Comparison of ENCODE assay signal across 8 cellular contexts in the genomic region with DNA sequence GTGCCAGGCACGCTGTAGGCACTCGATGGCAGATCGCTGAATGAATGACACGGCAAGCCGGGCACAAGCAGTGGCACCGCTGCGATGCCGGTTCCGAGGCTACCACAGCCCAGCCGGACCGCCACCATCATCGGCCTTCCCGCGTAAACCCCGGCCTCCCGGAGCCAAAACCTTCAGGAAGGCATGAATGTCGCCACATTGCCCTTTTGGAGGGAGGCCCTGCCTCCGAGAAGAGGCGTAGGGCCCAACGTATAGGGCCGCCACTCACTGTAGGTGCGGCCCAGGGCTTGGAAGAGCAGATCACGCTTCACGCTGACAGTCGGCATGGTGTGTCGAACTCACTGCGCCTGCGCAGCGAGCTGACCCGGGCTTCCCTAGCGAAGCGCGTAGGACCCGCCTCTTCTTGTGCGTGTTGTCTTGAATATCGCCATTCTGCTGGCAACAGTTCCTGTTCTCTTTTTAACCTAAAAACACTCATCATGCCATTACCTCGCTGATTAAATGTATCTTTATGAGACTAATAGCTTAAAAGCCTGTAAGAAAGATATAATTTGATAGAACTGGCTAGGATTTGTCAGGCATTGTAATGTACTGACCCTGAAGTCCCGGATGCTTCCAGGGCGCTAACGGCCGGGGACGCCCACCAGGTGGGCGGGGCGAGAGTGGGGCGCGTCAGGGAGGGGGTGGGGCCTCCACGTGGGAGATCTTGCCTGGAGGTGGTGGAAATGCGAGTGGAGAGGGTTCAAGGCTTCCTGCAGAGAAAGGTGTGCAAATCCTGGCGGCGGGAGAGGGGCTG. TPM values are rescaled to one million over a fixed set of nuclear protein-coding genes. Genes with fewer than 3 reads are reported as not detected.
DNase-seq lines count a peak whose midpoint lies in the region; ATAC-seq lines count a peak whose summit lies in the region.

FARSB (minus strand) TSS at position 345 of the 796 bp plus-strand sequence; CDS start at position 326, 19 bp downstream.

- peak within 1 kb of the TSS; percentile 99 for H3K9ac ChIP-seq in mesenchymal stem cell (ENCODE audit: low read length)

- peak within 1 kb of the TSS; percentile 77 for H3K4me2 ChIP-seq in mesenchymal stem cell (ENCODE audit: low read length, poor library complexity, severe bottlenecking)

- no peak within 1 kb of the TSS for H3K23ac ChIP-seq in mesenchymal stem cell (ENCODE audit: low read length in 2 of 2)

- no peaks in the 10 kb centered on the region for H3K9me3 ChIP-seq in mesenchymal stem cell (ENCODE audit: control insufficient read depth, low read length)

- WGBS in mesenchymal stem cell: under 1% methylated on average over 45 of the region's 50 CpGs

- peak within 1 kb of the TSS; percentile 81 for H4K91ac ChIP-seq in mesenchymal stem cell (ENCODE audit: low read length)

- peak within 1 kb of the TSS; percentile 20 for H2BK5ac ChIP-seq in mesenchymal stem cell (ENCODE audit: low read depth, low read length, poor library complexity, severe bottlenecking)

- H4K8ac ChIP-seq in mesenchymal stem cell (ENCODE audit: low read length): peak within 1 kb of the TSS; percentile 84

- H2BK15ac ChIP-seq in mesenchymal stem cell (ENCODE audit: low read depth, poor library complexity, severe bottlenecking): no peak within 1 kb of the TSS

- peak; percentile 91 for ATAC-seq in GM21360 (IDR thresholded peaks at IDR 0.05; ENCODE audit: unreplicated experiment)
- ATAC-seq in effector memory CD8-positive, alpha-beta T cell (replicated peaks): peak; percentile 91

- H3K36me3 Mint-ChIP-seq in effector memory CD8-positive, alpha-beta T cell (ENCODE audit: insufficient read depth): peaks cover 17% of the 10 kb centered on the region

- DNase-seq in COLO668 (lab: John Stamatoyannopoulos, UW; ENCODE audit: unreplicated experiment) (peak; percentile 96), HT1080 (ENCODE audit: low read depth) (peak; percentile 91), NOMO-1 treated with DMSO at 0.1 percent for 48 hours (lab: John Stamatoyannopoulos, UW; ENCODE audit: unreplicated experiment) (peak; percentile 96), mesenchymal stem cell (peak; percentile 97)
- peak; percentile 82 to 88 for DNase-seq in activated CD8-positive, alpha-beta memory T cell treated with anti-CD3 and anti-CD28 coated beads for 4 hours (ENCODE audit: low read depth in 2 of 2)
- peak; percentile 89 to 91 (median 90) for DNase-seq in effector memory CD8-positive, alpha-beta T cell
- DNase-seq in stimulated activated CD8-positive, alpha-beta memory T cell treated with anti-CD3 and anti-CD28 coated beads, Interleukin-12 subunit alpha, Interleukin-12 subunit beta, amount 100 ng/mL, for 4 hours (ENCODE audit: low read depth): peak; percentile 85

- peak within 1 kb of the TSS; percentile 96 to 98 for H3K4me3 ChIP-seq in mesenchymal stem cell (ENCODE audit: insufficient read depth in 1 of 2, low read depth in 1 of 2, low read length in 2 of 2)

- peak within 1 kb of the TSS; percentile 99 for H3K27ac Mint-ChIP-seq in effector memory CD8-positive, alpha-beta T cell

- peak within 1 kb of the TSS; percentile 98 to 100 for H3K4me3 Mint-ChIP-seq in effector memory CD8-positive, alpha-beta T cell

- H3K18ac ChIP-seq in mesenchymal stem cell (ENCODE audit: low read depth in 1 of 2, low read length in 2 of 2): peak within 1 kb of the TSS; percentile 70 to 76

- H3K27ac ChIP-seq in mesenchymal stem cell (ENCODE audit: low read length, poor library complexity, severe bottlenecking): peak within 1 kb of the TSS; percentile 92

- peak within 1 kb of the TSS; percentile 63 for H2AFZ ChIP-seq in mesenchymal stem cell (ENCODE audit: low read depth, low read length)

- H3K36me3 ChIP-seq in mesenchymal stem cell (ENCODE audit: control insufficient read depth in 1 of 2, insufficient read depth in 2 of 2, low read depth in 1 of 2, low read length in 2 of 2): no peaks in the 10 kb centered on the region

- H3K79me1 ChIP-seq in mesenchymal stem cell (replicated peaks; ENCODE audit: low read length, poor library complexity, severe bottlenecking): peaks cover 13% of the 10 kb centered on the region

- peak within 1 kb of the TSS in 1 of 2 experiments; percentile 72 for H3K14ac ChIP-seq in mesenchymal stem cell (ENCODE audit: low read length in 2 of 2)

- H2BK120ac ChIP-seq in mesenchymal stem cell (ENCODE audit: low read depth, low read length): no peak within 1 kb of the TSS

- peaks cover 29 to 34% of the 10 kb centered on the region in 2 donors for H3K4me1 Mint-ChIP-seq in effector memory CD8-positive, alpha-beta T cell (ENCODE audit: low read depth in 2 of 2)

- no peak within 1 kb of the TSS for H2BK12ac ChIP-seq in mesenchymal stem cell (ENCODE audit: low read length in 2 of 2)

- H3K4ac ChIP-seq in mesenchymal stem cell (ENCODE audit: low read depth in 1 of 2, low read length in 2 of 2): peak within 1 kb of the TSS; percentile 8 to 73

- peaks cover 6% of the 10 kb centered on the region for H3K4me1 ChIP-seq in mesenchymal stem cell (ENCODE audit: control insufficient read depth, insufficient read depth, low read depth, low read length)

- H2AK5ac ChIP-seq in mesenchymal stem cell (ENCODE audit: low read length, severe bottlenecking): no peak within 1 kb of the TSS

- no peaks in the 10 kb centered on the region for H3K27me3 Mint-ChIP-seq in effector memory CD8-positive, alpha-beta T cell

- no peaks in the 10 kb centered on the region for H3K9me3 Mint-ChIP-seq in effector memory CD8-positive, alpha-beta T cell

- H3K27me3 ChIP-seq in mesenchymal stem cell (ENCODE audit: control insufficient read depth in 1 of 2, insufficient read depth in 1 of 2, low read length in 2 of 2): no peaks in the 10 kb centered on the region

RNA-seq across cellular contexts. Expression of gene FARSB, which starts in this region (rescaled TPM):
- 38.5 and 50.9 TPM in 2 replicates for total RNA-seq in HT1080 (2014; rRNA removed; shearing (Covaris generic))
- polyA plus RNA-seq in HT1080 (2015; cell fraction: cytosol; rRNA removed): 62.6 and 69.5 TPM in 2 replicates
- polyA plus RNA-seq in HT1080 (2015; cell fraction: nucleus; rRNA removed): 82.3 and 88.6 TPM in 2 replicates
- 21.5 TPM for polyA plus RNA-seq in mesenchymal stem cell (2013, experiment 1 of 2)
- polyA plus RNA-seq in mesenchymal stem cell (2013, experiment 2 of 2): 21.9 TPM

Comparison
In these comparisons a context has a peak if more than half of its experiments do, and no peak if none do; other contexts are left out.
1. Peak in every context shown above with its lines: DNase-seq, ATAC-seq, H3K4me3 ChIP-seq and H3K27ac ChIP-seq.